Comparison of ENCODE assay signal across 1 cellular context in genomic region chr2:85303780-85304531, GRCh38.
A peak's percentile ranks its signal among the peaks of the same experiment; 100 is the strongest.
TF ChIP-seq lines count a peak whose summit lies in the region.

No MANE protein-coding gene starts in this region.

TF ChIP-seq in HepG2, 621 proteins besides CTCF, POLR2A, EP300 and RAD21 (continued from another document and continues in another):
- TF ChIP-seq, protein P1, sequence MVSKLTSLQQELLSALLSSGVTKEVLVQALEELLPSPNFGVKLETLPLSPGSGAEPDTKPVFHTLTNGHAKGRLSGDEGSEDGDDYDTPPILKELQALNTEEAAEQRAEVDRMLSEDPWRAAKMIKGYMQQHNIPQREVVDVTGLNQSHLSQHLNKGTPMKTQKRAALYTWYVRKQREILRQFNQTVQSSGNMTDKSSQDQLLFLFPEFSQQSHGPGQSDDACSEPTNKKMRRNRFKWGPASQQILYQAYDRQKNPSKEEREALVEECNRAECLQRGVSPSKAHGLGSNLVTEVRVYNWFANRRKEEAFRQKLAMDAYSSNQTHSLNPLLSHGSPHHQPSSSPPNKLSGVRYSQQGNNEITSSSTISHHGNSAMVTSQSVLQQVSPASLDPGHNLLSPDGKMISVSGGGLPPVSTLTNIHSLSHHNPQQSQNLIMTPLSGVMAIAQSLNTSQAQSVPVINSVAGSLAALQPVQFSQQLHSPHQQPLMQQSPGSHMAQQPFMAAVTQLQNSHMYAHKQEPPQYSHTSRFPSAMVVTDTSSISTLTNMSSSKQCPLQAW (CRISPR knock-in tag; IDR thresholded peaks at IDR 0.05): 0 out of 2 replicates have a peak, but pooled peaks have one; percentile 28
- TF ChIP-seq FOXJ3 (CRISPR knock-in tag; IDR thresholded peaks at IDR 0.05; ENCODE audit: borderline replicate concordance) (no peak), NFRKB (IDR thresholded peaks at IDR 0.05) (no peak), ZNF567 (CRISPR knock-in tag; IDR thresholded peaks at IDR 0.05; ENCODE audit: borderline replicate concordance) (no peak), ZSCAN30 (CRISPR knock-in tag; IDR thresholded peaks at IDR 0.05) (no peak), MED13 (CRISPR knock-in tag; IDR thresholded peaks at IDR 0.05) (no peak), NFKBIZ (CRISPR knock-in tag; IDR thresholded peaks at IDR 0.05) (no peak), ZEB1 (IDR thresholded peaks at IDR 0.05; ENCODE audit: insufficient replicate concordance, low read depth) (no peak), CBX1 (IDR thresholded peaks at IDR 0.05; ENCODE audit: low read depth) (no peak), RORA (CRISPR knock-in tag; IDR thresholded peaks at IDR 0.05) (no peak), ZNF205 (CRISPR knock-in tag; IDR thresholded peaks at IDR 0.05) (0 out of 2 replicates have a peak, but pooled peaks have one; percentile 25), MTF2 (CRISPR knock-in tag; IDR thresholded peaks at IDR 0.05; ENCODE audit: borderline replicate concordance) (no peak), ZFP36 (IDR thresholded peaks at IDR 0.05; ENCODE audit: borderline replicate concordance, low read depth, low read length, partially characterized antibody) (no peak), ZNF720 (CRISPR knock-in tag; IDR thresholded peaks at IDR 0.05) (no peak), PRMT3 (CRISPR knock-in tag; IDR thresholded peaks at IDR 0.05; ENCODE audit: borderline replicate concordance, low read depth) (no peak), ARID2 (CRISPR knock-in tag; IDR thresholded peaks at IDR 0.05; ENCODE audit: borderline replicate concordance) (0 out of 2 replicates have a peak, but pooled peaks have one; percentile 41), NCOA2 (CRISPR knock-in tag; IDR thresholded peaks at IDR 0.05) (no peak), NFIB (CRISPR knock-in tag; IDR thresholded peaks at IDR 0.05; ENCODE audit: borderline replicate concordance) (no peak), ZNF841 (CRISPR knock-in tag; IDR thresholded peaks at IDR 0.05; ENCODE audit: borderline replicate concordance) (no peak), RXRA (CRISPR knock-in tag; IDR thresholded peaks at IDR 0.05) (no peak), ZNF142 (CRISPR knock-in tag; IDR thresholded peaks at IDR 0.05) (no peak), ZNF484 (CRISPR knock-in tag; IDR thresholded peaks at IDR 0.05; ENCODE audit: borderline replicate concordance, low read depth) (no peak), ZBTB7B (CRISPR knock-in tag; IDR thresholded peaks at IDR 0.05) (no peak), ZNF329 (CRISPR knock-in tag; IDR thresholded peaks at IDR 0.05; ENCODE audit: low read depth) (no peak), CENPT (CRISPR knock-in tag; IDR thresholded peaks at IDR 0.05; ENCODE audit: low read depth) (no peak), AHDC1 (CRISPR knock-in tag; IDR thresholded peaks at IDR 0.05; ENCODE audit: borderline replicate concordance) (no peak), JARID2 (CRISPR knock-in tag; IDR thresholded peaks at IDR 0.05; ENCODE audit: insufficient replicate concordance) (no peak), ZNF687 (CRISPR knock-in tag; IDR thresholded peaks at IDR 0.05) (peak; percentile 57), ZNF383 (CRISPR knock-in tag; IDR thresholded peaks at IDR 0.05; ENCODE audit: borderline replicate concordance) (no peak), U2AF1 (optimal IDR thresholded peaks at IDR 0.05; ENCODE audit: low read depth, low read length) (no peak), CREBL2 (CRISPR knock-in tag; IDR thresholded peaks at IDR 0.05; ENCODE audit: borderline replicate concordance) (no peak), ZNF576 (CRISPR knock-in tag; IDR thresholded peaks at IDR 0.05) (no peak), STAG1 (CRISPR knock-in tag; IDR thresholded peaks at IDR 0.05) (no peak), HNF4A (CRISPR knock-in tag; IDR thresholded peaks at IDR 0.05) (no peak), ZNF556 (CRISPR knock-in tag; IDR thresholded peaks at IDR 0.05; ENCODE audit: borderline replicate concordance) (no peak)
- TF ChIP-seq, protein P2, sequence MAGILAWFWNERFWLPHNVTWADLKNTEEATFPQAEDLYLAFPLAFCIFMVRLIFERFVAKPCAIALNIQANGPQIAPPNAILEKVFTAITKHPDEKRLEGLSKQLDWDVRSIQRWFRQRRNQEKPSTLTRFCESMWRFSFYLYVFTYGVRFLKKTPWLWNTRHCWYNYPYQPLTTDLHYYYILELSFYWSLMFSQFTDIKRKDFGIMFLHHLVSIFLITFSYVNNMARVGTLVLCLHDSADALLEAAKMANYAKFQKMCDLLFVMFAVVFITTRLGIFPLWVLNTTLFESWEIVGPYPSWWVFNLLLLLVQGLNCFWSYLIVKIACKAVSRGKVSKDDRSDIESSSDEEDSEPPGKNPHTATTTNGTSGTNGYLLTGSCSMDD (CRISPR knock-in tag; IDR thresholded peaks at IDR 0.05): no peak
- TF ChIP-seq, protein P3, sequence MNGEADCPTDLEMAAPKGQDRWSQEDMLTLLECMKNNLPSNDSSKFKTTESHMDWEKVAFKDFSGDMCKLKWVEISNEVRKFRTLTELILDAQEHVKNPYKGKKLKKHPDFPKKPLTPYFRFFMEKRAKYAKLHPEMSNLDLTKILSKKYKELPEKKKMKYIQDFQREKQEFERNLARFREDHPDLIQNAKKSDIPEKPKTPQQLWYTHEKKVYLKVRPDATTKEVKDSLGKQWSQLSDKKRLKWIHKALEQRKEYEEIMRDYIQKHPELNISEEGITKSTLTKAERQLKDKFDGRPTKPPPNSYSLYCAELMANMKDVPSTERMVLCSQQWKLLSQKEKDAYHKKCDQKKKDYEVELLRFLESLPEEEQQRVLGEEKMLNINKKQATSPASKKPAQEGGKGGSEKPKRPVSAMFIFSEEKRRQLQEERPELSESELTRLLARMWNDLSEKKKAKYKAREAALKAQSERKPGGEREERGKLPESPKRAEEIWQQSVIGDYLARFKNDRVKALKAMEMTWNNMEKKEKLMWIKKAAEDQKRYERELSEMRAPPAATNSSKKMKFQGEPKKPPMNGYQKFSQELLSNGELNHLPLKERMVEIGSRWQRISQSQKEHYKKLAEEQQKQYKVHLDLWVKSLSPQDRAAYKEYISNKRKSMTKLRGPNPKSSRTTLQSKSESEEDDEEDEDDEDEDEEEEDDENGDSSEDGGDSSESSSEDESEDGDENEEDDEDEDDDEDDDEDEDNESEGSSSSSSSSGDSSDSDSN (CRISPR knock-in tag; IDR thresholded peaks at IDR 0.05): 0 out of 2 replicates have a peak, but pooled peaks have one; percentile 21
- TF ChIP-seq, protein P4, sequence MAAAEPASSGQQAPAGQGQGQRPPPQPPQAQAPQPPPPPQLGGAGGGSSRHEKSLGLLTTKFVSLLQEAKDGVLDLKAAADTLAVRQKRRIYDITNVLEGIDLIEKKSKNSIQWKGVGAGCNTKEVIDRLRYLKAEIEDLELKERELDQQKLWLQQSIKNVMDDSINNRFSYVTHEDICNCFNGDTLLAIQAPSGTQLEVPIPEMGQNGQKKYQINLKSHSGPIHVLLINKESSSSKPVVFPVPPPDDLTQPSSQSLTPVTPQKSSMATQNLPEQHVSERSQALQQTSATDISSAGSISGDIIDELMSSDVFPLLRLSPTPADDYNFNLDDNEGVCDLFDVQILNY (CRISPR knock-in tag; conservative IDR thresholded peaks at IDR 0.05): no peak
